ENCODE assay signal across 13 cellular contexts in genomic region chr2:75788925-75789324, GRCh38.
DNase-seq lines count a peak whose midpoint lies in the region; TF ChIP-seq lines count a peak whose summit lies in the region.
"Had no signal": no experiment of that assay in that cellular context is flagged by ENCODE, and none has a peak within 500 bp of the region (broad histone marks: within the 10 kb centered on the region; RNA-seq: fewer than 3 reads in every experiment).

No MANE protein-coding gene starts in this region.

- TF ChIP-seq CTCF in astrocyte of the spinal cord (IDR thresholded peaks at IDR 0.05; ENCODE audit: low read depth, low read length) (no peak), mesothelial cell of epicardium (IDR thresholded peaks at IDR 0.05; ENCODE audit: unreplicated experiment) (no peak), GM10248 (IDR thresholded peaks at IDR 0.05; ENCODE audit: control extremely low read depth, extremely low read depth, low read depth, missing control alignments) (no peak)

- H3K36me3 Mint-ChIP-seq in mesothelial cell of epicardium, result no peaks in the 10 kb centered on the region
- H3K36me3 Mint-ChIP-seq: CD8-positive, alpha-beta T cell had no signal

- CTCF ChIA-PET in GM10248 (lab: Yijun Ruan, JAX), result interaction anchor here (0.9 to 2.8 kb wide), 8 partner anchors 9 to 811 kb away, joined by 3 to 12 read pairs (median 4); no protein-coding TSS in a partner anchor

- H3K4me3 ChIP-seq in astrocyte of the spinal cord (ENCODE audit: low read depth, low read length), result no peak overlapping the region
- H3K4me3 ChIP-seq: SK-N-MC had no signal

- peak; percentile 19 for DNase-seq in A172 (ENCODE audit: low spot score)
- peak; percentile 21 for DNase-seq in HT1080 (ENCODE audit: low read depth)
- peak; percentile 19 for DNase-seq in astrocyte of the spinal cord (ENCODE audit: low read depth, low spot score)
- DNase-seq in mesothelial cell of epicardium (ENCODE audit: low spot score in 2 of 2, unreplicated experiment in 2 of 2), result no peak
- no peak for DNase-seq in stimulated activated naive CD4-positive, alpha-beta T cell (lab: John Stamatoyannopoulos, UW)
- no peak for DNase-seq in Kasumi-1 (lab: John Stamatoyannopoulos, UW)
- DNase-seq in GM10248 (ENCODE audit: extremely low spot score), result no peak
- DNase-seq: CD8-positive, alpha-beta T cell; EL; HCEC 1CT; NCI-H1436 treated with DMSO at 0.1 percent for 48 hours; NCI-H69 had no signal

- peaks cover 26% of the 10 kb centered on the region for H3K4me1 Mint-ChIP-seq in mesothelial cell of epicardium

- no peak overlapping the region for H3K4me3 Mint-ChIP-seq in mesothelial cell of epicardium
- H3K4me3 Mint-ChIP-seq: CD8-positive, alpha-beta T cell had no signal

- H3K27ac Mint-ChIP-seq in mesothelial cell of epicardium, result peak overlapping the region; percentile 22
- H3K27ac Mint-ChIP-seq: CD8-positive, alpha-beta T cell had no signal

- POLR2A ChIA-PET in GM10248 (lab: Yijun Ruan, JAX), result no interaction called here

- peaks cover 3% of the 10 kb centered on the region for H3K27me3 Mint-ChIP-seq in mesothelial cell of epicardium (ENCODE audit: low read depth)

- H3K9me3 Mint-ChIP-seq in mesothelial cell of epicardium, result no peaks in the 10 kb centered on the region
- H3K9me3 Mint-ChIP-seq: CD8-positive, alpha-beta T cell had no signal

- in situ Hi-C loops in astrocyte of the spinal cord (cut with HindIII; ENCODE audit: low sequenced_read_pairs), result no loop called here

Comparison
In these comparisons a context has a peak if more than half of its experiments do, and no peak if none do; other contexts are left out.
1. DNase-seq: peak in A172 (single experiment), HT1080 (single experiment) and astrocyte of the spinal cord (single experiment); none in mesothelial cell of epicardium (0 of 2), stimulated activated naive CD4-positive, alpha-beta T cell (0 of 6), Kasumi-1 (0 of 2) and GM10248 (single experiment).